22 cellular contexts compared by ENCODE assay signal in genomic region chr2:240810199-240810598, GRCh38. TPM values are rescaled to one million over a fixed set of nuclear protein-coding genes. Genes with fewer than 3 reads are reported as not detected.
DNase-seq lines count a peak whose midpoint lies in the region; ATAC-seq, FAIRE-seq and TF ChIP-seq lines count a peak whose summit lies in the region.
"Had no signal": no experiment of that assay in that cellular context is flagged by ENCODE, and none has a peak within 500 bp of the region (broad histone marks: within the 10 kb centered on the region; RNA-seq: fewer than 3 reads in every experiment).

No MANE protein-coding gene starts in this region.

- H3K27ac Mint-ChIP-seq in H9 (peak overlapping the region in 2 of 3 experiments; percentile 82 to 88; a peak in 2 of 7 replicates), progenitor cell of endocrine pancreas (no peak overlapping the region)
- H3K27ac Mint-ChIP-seq: activated T-helper 17 cell treated with anti-CD3 and anti-CD28 coated beads, Interleukin-2, amount 50 U/mL, for 72 hours; CD4-positive, CD25-positive, alpha-beta regulatory T cell; stimulated activated effector memory CD8-positive, alpha-beta T cell treated with anti-CD3 and anti-CD28 coated beads, Interleukin-12 subunit alpha, Interleukin-12 subunit beta, amount 100 ng/mL, for 72 hours; WTC11 had no signal

- no peak overlapping the region for H3K4me2 ChIP-seq in H9 (ENCODE audit: insufficient read depth, insufficient read length, low read length)
- H3K4me2 ChIP-seq: smooth muscle cell had no signal

- FAIRE-seq in islet of Langerhans (lab: Jason Lieb, UNC), result peak; percentile 71

- no peak overlapping the region for H2AK5ac ChIP-seq in H9 (ENCODE audit: insufficient read length, low read length)

- H3K36me3 Mint-ChIP-seq in H9 (ENCODE audit: insufficient read depth in 1 of 3, low read depth in 3 of 3) (peaks cover 48 to 73% (median 62%) of the 10 kb centered on the region in 3 experiments), progenitor cell of endocrine pancreas (ENCODE audit: insufficient read depth) (peaks cover 38% of the 10 kb centered on the region)
- H3K36me3 Mint-ChIP-seq: CD4-positive, CD25-positive, alpha-beta regulatory T cell; stimulated activated effector memory CD8-positive, alpha-beta T cell treated with anti-CD3 and anti-CD28 coated beads, Interleukin-12 subunit alpha, Interleukin-12 subunit beta, amount 100 ng/mL, for 72 hours had no signal

- no peaks in the 10 kb centered on the region for H3K23me2 ChIP-seq in H9 (ENCODE audit: insufficient read length, low read depth, low read length, poor library complexity, severe bottlenecking)

- no peak overlapping the region for H4K91ac ChIP-seq in H9 (ENCODE audit: insufficient read length, low read depth, low read length)

- peaks cover 52% of the 10 kb centered on the region; the same call in 1 of the 2 replicates for H3K79me2 ChIP-seq in H9 (ENCODE audit: insufficient read depth, low read length)
- H3K79me2 ChIP-seq: parathyroid adenoma had no signal

- no peak overlapping the region for H3K14ac ChIP-seq in H9 (ENCODE audit: insufficient read depth, low read length)

- H4K5ac ChIP-seq in H9 (ENCODE audit: insufficient read length, low read depth, low read length), result no peak overlapping the region

- DNase-seq in AG09309 (ENCODE audit: low read depth), result no peak
- DNase-seq in H9, result no peak
- peak; percentile 8 for DNase-seq in RKO (ENCODE audit: low spot score)
- no peak for DNase-seq in progenitor cell of endocrine pancreas (ENCODE audit: low spot score, unreplicated experiment)
- DNase-seq in SW480 (ENCODE audit: low spot score), result no peak
- DNase-seq: activated CD8-positive, alpha-beta memory T cell treated with anti-CD3 and anti-CD28 coated beads for 24 hours; CD4-positive, CD25-positive, alpha-beta regulatory T cell; NCI-H1694 treated with DMSO at 0.1 percent for 48 hours; NCI-H510A treated with DMSO at 0.1 percent for 48 hours; SW 1271 had no signal

- H2BK120ac ChIP-seq in H9 (ENCODE audit: low read depth, low read length, poor library complexity, severe bottlenecking), result no peak overlapping the region

- TF ChIP-seq CTCF in AG09309 (IDR thresholded peaks at IDR 0.05; ENCODE audit: control insufficient read depth, insufficient read depth, low read depth, low read length, missing control alignments) (peak; percentile 36), H9 (conservative IDR thresholded peaks at IDR 0.05) (peak; percentile 33; the same call in 2 of the 3 replicates), progenitor cell of endocrine pancreas (IDR thresholded peaks at IDR 0.05; ENCODE audit: unreplicated experiment) (no peak)

- peaks cover 3% of the 10 kb centered on the region; the same call in 1 of the 2 replicates for H3K4me1 ChIP-seq in H9 (ENCODE audit: insufficient read depth, low read length)
- H3K4me1 ChIP-seq: left ventricle myocardium inferior, parathyroid adenoma, Peyer's patch, tibial artery had no signal

- no peak overlapping the region for H2BK15ac ChIP-seq in H9 (ENCODE audit: low read depth, low read length)

- WGBS in H9 (ENCODE audit: extremely low coverage, insufficient read length, low lambda C conversion rate), result no CpG with 5 or more reads among the region's 6 CpGs

- H3K4me3 Mint-ChIP-seq in H9 (peak overlapping the region in 1 of 2 experiments; percentile 51; a peak in 2 of 5 replicates), progenitor cell of endocrine pancreas (ENCODE audit: low read depth) (no peak overlapping the region)
- H3K4me3 Mint-ChIP-seq: activated T-helper 17 cell treated with anti-CD3 and anti-CD28 coated beads, Interleukin-2, amount 50 U/mL, for 72 hours; CD4-positive, CD25-positive, alpha-beta regulatory T cell; stimulated activated effector memory CD8-positive, alpha-beta T cell treated with anti-CD3 and anti-CD28 coated beads, Interleukin-12 subunit alpha, Interleukin-12 subunit beta, amount 100 ng/mL, for 72 hours; WTC11 had no signal

- no peaks in the 10 kb centered on the region for H3K27me3 ChIP-seq in H9 (ENCODE audit: insufficient read depth, low read length)
- H3K27me3 ChIP-seq: cardiac muscle cell, Peyer's patch, tibial artery had no signal

- H2BK12ac ChIP-seq in H9 (ENCODE audit: insufficient read length, low read depth, low read length), result no peak overlapping the region

- no peaks in the 10 kb centered on the region for H3K9me3 ChIP-seq in H9 (ENCODE audit: control insufficient read depth, low read depth, low read length)

- no peak overlapping the region for H3K56ac ChIP-seq in H9 (ENCODE audit: insufficient read length, low read depth, low read length)

- no peak overlapping the region for H3K23ac ChIP-seq in H9 (ENCODE audit: insufficient read length, low read depth, low read length)

- no peak for ATAC-seq in HG03280 (IDR thresholded peaks at IDR 0.05; ENCODE audit: unreplicated experiment)
- ATAC-seq: activated T-helper 17 cell treated with anti-CD3 and anti-CD28 coated beads, Interleukin-2, amount 50 U/mL, for 72 hours; stimulated activated effector memory CD8-positive, alpha-beta T cell treated with anti-CD3 and anti-CD28 coated beads, Interleukin-12 subunit alpha, Interleukin-12 subunit beta, amount 100 ng/mL, for 72 hours; WTC11 had no signal

- H4K20me1 ChIP-seq in H9 (ENCODE audit: control insufficient read depth, insufficient read depth, insufficient read length), result peaks cover 2% of the 10 kb centered on the region

- H3K4me3 ChIP-seq in AG09309 (ENCODE audit: control insufficient read depth, low read depth, low read length), result no peak overlapping the region
- H3K4me3 ChIP-seq: cardiac muscle cell, left ventricle myocardium inferior, Peyer's patch, smooth muscle cell, tibial artery had no signal

- no peak overlapping the region for H3K18ac ChIP-seq in H9 (ENCODE audit: insufficient read length, low read depth, low read length)

- no peak overlapping the region for H3K4ac ChIP-seq in H9 (ENCODE audit: low read depth, low read length)

- peaks cover 9 to 15% of the 10 kb centered on the region in 2 experiments for H3K4me1 Mint-ChIP-seq in H9
- H3K4me1 Mint-ChIP-seq in progenitor cell of endocrine pancreas (ENCODE audit: low read depth), result peaks cover 2% of the 10 kb centered on the region
- H3K4me1 Mint-ChIP-seq: activated T-helper 17 cell treated with anti-CD3 and anti-CD28 coated beads, Interleukin-2, amount 50 U/mL, for 72 hours; CD4-positive, CD25-positive, alpha-beta regulatory T cell; stimulated activated effector memory CD8-positive, alpha-beta T cell treated with anti-CD3 and anti-CD28 coated beads, Interleukin-12 subunit alpha, Interleukin-12 subunit beta, amount 100 ng/mL, for 72 hours had no signal

- H3K79me1 ChIP-seq in H9 (ENCODE audit: insufficient read depth, low read depth, low read length, poor library complexity, severe bottlenecking), result peaks cover 10% of the 10 kb centered on the region

- no peak overlapping the region for H3T11ph ChIP-seq in H9 (ENCODE audit: low read length)

- H3K27me3 Mint-ChIP-seq in H9 (ENCODE audit: low read depth), result peaks cover 1% of the 10 kb centered on the region; the same call in 1 of the 2 replicates
- H3K27me3 Mint-ChIP-seq in progenitor cell of endocrine pancreas, result no peaks in the 10 kb centered on the region
- H3K27me3 Mint-ChIP-seq: activated T-helper 17 cell treated with anti-CD3 and anti-CD28 coated beads, Interleukin-2, amount 50 U/mL, for 72 hours had no signal

- no peak overlapping the region for H2BK20ac ChIP-seq in H9 (ENCODE audit: low read depth, low read length, poor library complexity, severe bottlenecking)

- no peak overlapping the region for H3K9ac ChIP-seq in H9 (ENCODE audit: extremely low read depth, insufficient read length, low read length)
- H3K9ac ChIP-seq: parathyroid adenoma had no signal

- no peak overlapping the region for H2BK5ac ChIP-seq in H9 (ENCODE audit: insufficient read length, low read length)

- no peak overlapping the region for H3K27ac ChIP-seq in H9 (ENCODE audit: insufficient read length, low read depth, low read length)
- H3K27ac ChIP-seq: cardiac muscle cell, left ventricle myocardium inferior, parathyroid adenoma, Peyer's patch, tibial artery had no signal

- H3K9me3 Mint-ChIP-seq in H9 (peaks cover 17 to 21% of the 10 kb centered on the region in 2 experiments), progenitor cell of endocrine pancreas (ENCODE audit: low read depth) (peaks cover 9% of the 10 kb centered on the region)
- H3K9me3 Mint-ChIP-seq: stimulated activated effector memory CD8-positive, alpha-beta T cell treated with anti-CD3 and anti-CD28 coated beads, Interleukin-12 subunit alpha, Interleukin-12 subunit beta, amount 100 ng/mL, for 72 hours had no signal

- H4K8ac ChIP-seq in H9 (replicated peaks; ENCODE audit: insufficient read length, low read depth, low read length), result no peak overlapping the region

- H2AFZ ChIP-seq in H9 (ENCODE audit: low read length), result no peak overlapping the region
- H2AFZ ChIP-seq: parathyroid adenoma had no signal

RNA-seq across cellular contexts. Expression of gene KIF1A, which starts 9.8 kb away (rescaled TPM):
- total RNA-seq in H9 (2021) (188 and 204 TPM in 2 replicates), progenitor cell of endocrine pancreas (132 and 140 TPM in 2 replicates)
- total RNA-seq: CD4-positive, CD25-positive, alpha-beta regulatory T cell; fibroblast of villous mesenchyme had no signal

RNA-seq across cellular contexts. Expression of gene AGXT, which starts 58.4 kb away (rescaled TPM):
- total RNA-seq in H9 (2021) (not detected in 2 replicates), progenitor cell of endocrine pancreas (1.0 and 1.2 TPM in 2 replicates)
- total RNA-seq: activated T-helper 17 cell treated with anti-CD3 and anti-CD28 coated beads, Interleukin-2, amount 50 U/mL, for 72 hours; CD4-positive, CD25-positive, alpha-beta regulatory T cell; fibroblast of villous mesenchyme; left ventricle myocardium inferior; smooth muscle cell had no signal
